Comparison of ENCODE assay signal across 10 cellular contexts in the genomic region with DNA sequence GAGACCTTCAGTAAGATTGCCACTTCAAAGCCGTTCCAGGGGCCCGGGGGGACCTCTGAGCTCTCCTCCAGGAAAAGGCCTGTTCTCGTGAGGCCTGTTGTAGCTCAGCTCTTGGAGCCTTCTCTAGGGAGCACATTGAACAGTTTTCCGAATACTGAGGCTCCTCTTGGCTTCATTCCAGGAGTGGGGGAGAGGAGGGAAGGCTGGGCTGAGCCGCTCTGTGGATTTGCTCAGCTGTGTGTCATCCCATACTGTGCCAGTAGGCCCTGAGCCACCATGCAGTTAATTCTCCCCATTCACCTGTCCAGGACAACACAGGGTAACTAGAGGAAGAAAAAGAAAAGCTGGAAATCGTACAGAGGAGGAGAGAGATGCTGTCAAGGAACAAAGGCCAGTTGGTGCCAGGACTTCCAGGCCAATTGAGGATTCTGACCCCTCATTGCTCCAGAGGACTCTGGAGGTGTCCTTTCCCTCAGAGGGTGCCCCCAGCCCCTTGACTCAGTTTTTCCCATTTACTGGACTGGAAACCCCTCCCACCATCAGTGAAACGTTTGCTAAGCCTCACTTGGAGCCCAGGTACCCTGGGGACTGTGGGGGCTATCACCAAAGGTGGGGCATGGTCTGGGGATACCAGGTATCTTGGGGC. TPM values are rescaled to one million over a fixed set of nuclear protein-coding genes. Genes with fewer than 3 reads are reported as not detected.
DNase-seq lines count a peak whose midpoint lies in the region; ATAC-seq and TF ChIP-seq lines count a peak whose summit lies in the region.
"Had no signal": no experiment of that assay in that cellular context is flagged by ENCODE, and none has a peak within 500 bp of the region (broad histone marks: within the 10 kb centered on the region; RNA-seq: fewer than 3 reads in every experiment).

No MANE protein-coding gene starts in this region.

- H3K4me3 ChIP-seq in A673 (ENCODE audit: low read depth, low read length, poor library complexity, severe bottlenecking), result no peak overlapping the region
- no peak overlapping the region for H3K4me3 ChIP-seq in duodenal mucosa (ENCODE audit: low read depth in 1 of 2, low read length in 2 of 2)

- peaks cover 7% of the 10 kb centered on the region for H3K36me3 Mint-ChIP-seq in mesothelial cell of epicardium

- no peaks in the 10 kb centered on the region for H3K27me3 Mint-ChIP-seq in mesothelial cell of epicardium (ENCODE audit: low read depth)
- H3K27me3 Mint-ChIP-seq: memory B cell had no signal

- peaks cover 38% of the 10 kb centered on the region for H3K4me1 Mint-ChIP-seq in mesothelial cell of epicardium

- POLR2A ChIA-PET in A673 (lab: Charles Lee; ENCODE audit: low non-redundant PET), result no interaction called here

- DNase-seq in A673 (ENCODE audit: low spot score) (peak; percentile 57), NCI-H2171 treated with DMSO at 0.1 percent for 48 hours (lab: John Stamatoyannopoulos, UW) (peak; percentile 89), mesothelial cell of epicardium (ENCODE audit: low spot score in 2 of 2, unreplicated experiment in 2 of 2) (peak in 1 of 2 experiments; percentile 63), NAMALWA (ENCODE audit: low spot score) (no peak)
- no peak for DNase-seq in activated CD4-positive, CD25-positive, alpha-beta regulatory T cell (lab: John Stamatoyannopoulos, UW)

- H3K36me3 ChIP-seq in A673 (ENCODE audit: insufficient read depth, low read length, poor library complexity, severe bottlenecking), result no peaks in the 10 kb centered on the region
- no peaks in the 10 kb centered on the region for H3K36me3 ChIP-seq in duodenal mucosa (ENCODE audit: control insufficient read depth in 1 of 2, insufficient read depth in 2 of 2, low read length in 2 of 2)

- TF ChIP-seq CTCF in A673 (conservative IDR thresholded peaks at IDR 0.05; ENCODE audit: low read depth, low read length) (no peak), mesothelial cell of epicardium (IDR thresholded peaks at IDR 0.05; ENCODE audit: unreplicated experiment) (no peak)

- peaks cover 6% of the 10 kb centered on the region for H3K9me3 ChIP-seq in A673 (ENCODE audit: low read depth, low read length, poor library complexity, severe bottlenecking)
- peaks cover 0 to 2% of the 10 kb centered on the region in 2 donors for H3K9me3 ChIP-seq in duodenal mucosa (ENCODE audit: control insufficient read depth in 1 of 2, low read length in 2 of 2)

- H3K27me3 ChIP-seq in A673 (replicated peaks; ENCODE audit: insufficient read depth, low read depth, low read length, poor library complexity), result no peaks in the 10 kb centered on the region
- no peaks in the 10 kb centered on the region for H3K27me3 ChIP-seq in duodenal mucosa (ENCODE audit: control insufficient read depth in 1 of 2, insufficient read depth in 2 of 2, low read length in 2 of 2)

- CTCF ChIA-PET in A673 (lab: Charles Lee), result no interaction called here

- H3K4me1 ChIP-seq in A673 (ENCODE audit: insufficient read depth, low read length, poor library complexity, severe bottlenecking) (peaks cover 5% of the 10 kb centered on the region), duodenal mucosa (ENCODE audit: control insufficient read depth in 1 of 2, insufficient read depth in 2 of 2, low read length in 2 of 2) (peaks cover 12 to 13% of the 10 kb centered on the region in 2 donors)

- no peak overlapping the region for H3K9ac ChIP-seq in duodenal mucosa (ENCODE audit: low read depth in 1 of 2, low read length in 2 of 2)

- ATAC-seq in HG03354 (IDR thresholded peaks at IDR 0.05; ENCODE audit: poor library complexity, severe bottlenecking, unreplicated experiment) (no peak), HG03196 (IDR thresholded peaks at IDR 0.05; ENCODE audit: unreplicated experiment) (no peak)

- no TSS peak for BruUV-seq in A673 (replicated peaks; lab: Mats Ljungman, UMichigan)

- H3K4me3 Mint-ChIP-seq in mesothelial cell of epicardium, result no peak overlapping the region
- H3K4me3 Mint-ChIP-seq: memory B cell; T-helper 2 cell treated with Interferon-gamma antibody and Interleukin-4, amounts not matched to agents 5 μg/mL and 100 μg/mL, for 36 hours had no signal

- intact Hi-C loops in A673 (cut with micrococcal nuclease; ENCODE audit: unreplicated experiment), result no loop called here

- H3K9me3 Mint-ChIP-seq in mesothelial cell of epicardium, result peaks cover 7% of the 10 kb centered on the region

- H3K27ac ChIP-seq in A673 (ENCODE audit: low read depth, low read length, poor library complexity, severe bottlenecking), result no peak overlapping the region
- H3K27ac ChIP-seq in duodenal mucosa (ENCODE audit: low read depth, low read length), result peak overlapping the region; percentile 20

- H3K27ac Mint-ChIP-seq in mesothelial cell of epicardium, result peak overlapping the region; percentile 85
- H3K27ac Mint-ChIP-seq: memory B cell; T-helper 2 cell treated with Interferon-gamma antibody and Interleukin-4, amounts not matched to agents 5 μg/mL and 100 μg/mL, for 36 hours had no signal

RNA-seq across cellular contexts. Expression of a gene that starts 41.4 kb away (rescaled TPM):
- total RNA-seq in A673 (2021) (12.6 and 13.2 TPM in 2 replicates), mesothelial cell of epicardium (14.3 to 16.5 TPM (median 14.6 TPM) in 3 replicates)

RNA-seq across cellular contexts. Expression of a gene that starts 57.5 kb away (rescaled TPM):
- total RNA-seq in A673 (2021), result not detected in 2 replicates
- total RNA-seq in mesothelial cell of epicardium, result 3.0 to 3.2 TPM (median 3.1 TPM) in 3 replicates

Comparison
In these comparisons a context has a peak if more than half of its experiments do, and no peak if none do; other contexts are left out.
1. DNase-seq: peak in A673 (single experiment) and NCI-H2171 treated with DMSO at 0.1 percent for 48 hours (single experiment); none in NAMALWA (single experiment) and activated CD4-positive, CD25-positive, alpha-beta regulatory T cell (0 of 4).